ENCODE assay signal across 7 cellular contexts in the genomic region with DNA sequence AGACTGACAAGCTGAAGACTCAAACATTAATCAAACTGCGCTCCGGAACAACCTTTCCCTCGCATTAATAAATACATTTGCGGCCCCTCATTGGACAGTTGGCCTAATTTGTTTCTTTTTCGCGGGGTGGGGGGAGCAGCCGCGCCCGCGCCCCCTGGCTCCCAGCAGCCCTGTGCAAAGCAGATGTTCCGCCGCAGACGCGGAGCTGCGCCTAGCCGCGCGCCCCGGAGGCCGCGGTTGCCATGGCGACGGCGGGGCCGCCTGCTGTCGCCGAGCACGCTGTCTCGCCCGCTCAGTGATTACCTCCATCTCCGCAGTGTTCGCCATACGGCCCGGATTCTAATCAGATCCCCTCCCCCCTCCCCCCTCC. TPM values are rescaled to one million over a fixed set of nuclear protein-coding genes. Genes with fewer than 3 reads are reported as not detected.
DNase-seq lines count a peak whose midpoint lies in the region; ATAC-seq lines count a peak whose summit lies in the region.

No MANE protein-coding gene starts in this region.

- no peak overlapping the region for H3K27ac Mint-ChIP-seq in stimulated activated naive CD8-positive, alpha-beta T cell treated with anti-CD3 and anti-CD28 coated beads, Interleukin-15, amount 100 ng/mL, for 72 hours

- H3K4me3 Mint-ChIP-seq in stimulated activated naive CD8-positive, alpha-beta T cell treated with anti-CD3 and anti-CD28 coated beads, Interleukin-15, amount 100 ng/mL, for 72 hours, result peak overlapping the region; percentile 73 to 84

- peak; percentile 83 to 89 for DNase-seq in NCI-H2081 (lab: John Stamatoyannopoulos, UW)
- peak; percentile 52 for DNase-seq in activated CD4-positive, alpha-beta T cell treated with anti-CD3 and anti-CD28 coated beads for 1 hour
- DNase-seq in dermis blood vessel endothelial cell, result peak; percentile 39
- DNase-seq in middle frontal gyrus (ENCODE audit: extremely low spot score, low spot score), result peak; percentile 50
- DNase-seq in stimulated activated naive CD8-positive, alpha-beta T cell treated with anti-CD3 and anti-CD28 coated beads, Interleukin-15, amount 100 ng/mL, for 72 hours, result peak; percentile 62 to 64

- H3K27me3 Mint-ChIP-seq in stimulated activated naive CD8-positive, alpha-beta T cell treated with anti-CD3 and anti-CD28 coated beads, Interleukin-15, amount 100 ng/mL, for 72 hours, result peaks cover 51% of the 10 kb centered on the region

- ATAC-seq in GM18867 (IDR thresholded peaks at IDR 0.05; ENCODE audit: unreplicated experiment) (peak; percentile 48), HG03108 (IDR thresholded peaks at IDR 0.05; ENCODE audit: unreplicated experiment) (no peak)
- peak; percentile 83 for ATAC-seq in stimulated activated naive CD8-positive, alpha-beta T cell treated with anti-CD3 and anti-CD28 coated beads, Interleukin-15, amount 100 ng/mL, for 72 hours

- no peaks in the 10 kb centered on the region for H3K9me3 Mint-ChIP-seq in stimulated activated naive CD8-positive, alpha-beta T cell treated with anti-CD3 and anti-CD28 coated beads, Interleukin-15, amount 100 ng/mL, for 72 hours

- peaks cover 27% of the 10 kb centered on the region for H3K4me1 Mint-ChIP-seq in stimulated activated naive CD8-positive, alpha-beta T cell treated with anti-CD3 and anti-CD28 coated beads, Interleukin-15, amount 100 ng/mL, for 72 hours

RNA-seq across cellular contexts. Expression of gene COPZ2, which starts 25.5 kb away (rescaled TPM):
- total RNA-seq in dermis blood vessel endothelial cell, result 3.8 and 6.5 TPM in 2 replicates

RNA-seq across cellular contexts. Expression of gene NFE2L1, which starts 36.0 kb away (rescaled TPM):
- 95.1 and 209 TPM in 2 replicates for total RNA-seq in dermis blood vessel endothelial cell

RNA-seq across cellular contexts. Expression of gene CDK5RAP3, which starts 41.2 kb away (rescaled TPM):
- 48.0 and 76.6 TPM in 2 replicates for total RNA-seq in dermis blood vessel endothelial cell

RNA-seq across cellular contexts. Expression of gene PRR15L, which starts 54.5 kb away (rescaled TPM):
- total RNA-seq in dermis blood vessel endothelial cell, result not detected in 2 replicates
